ENCODE assay signal across 23 cellular contexts in genomic region chr10:61314273-61314672, GRCh38.
"Had no signal": no experiment of that assay in that cellular context is flagged by ENCODE, and none has a peak within 500 bp of the region (broad histone marks: within the 10 kb centered on the region; RNA-seq: fewer than 3 reads in every experiment).

No MANE protein-coding gene starts in this region.

- H3K36me3 ChIP-seq: left lung, lower lobe of right lung, ovary, right atrium auricular region, right lobe of liver, stomach, thyroid gland, transverse colon, upper lobe of right lung had no signal

- H3K27me3 ChIP-seq: left lung, ovary, right atrium auricular region, right lobe of liver, stomach, testis, thyroid gland, transverse colon, upper lobe of right lung had no signal

- DNase-seq: hippocampal formation; kidney glomerular epithelial cell; left colon; left lung; lower lobe of right lung; mammary epithelial cell; naive B cell; natural killer cell; nephron progenitor cell; ovary; right lobe of liver; stimulated activated CD4-positive, alpha-beta T cell treated with anti-CD3 and anti-CD28 coated beads, Interleukin-12 subunit alpha, Interleukin-12 subunit beta, amount 100 ng/mL, for 4 hours; stimulated activated CD4-positive, alpha-beta T cell treated with anti-CD3 and anti-CD28 coated beads, Interleukin-15, amount 100 ng/mL, for 24 hours; stimulated activated CD4-positive, alpha-beta T cell treated with anti-CD3 and anti-CD28 coated beads, Interleukin-2, amount 100 ng/mL, for 24 hours; stimulated activated CD4-positive, alpha-beta T cell treated with anti-CD3 and anti-CD28 coated beads, Interleukin-4, amount 100 ng/mL, for 1 hour; stimulated activated naive B cell treated with anti-CD40 and anti-IgM and Interleukin-4, amounts not matched to agents 10 μg/mL and 1 μg/mL and 100 μg/mL, for 72 hours; stimulated activated naive CD8-positive, alpha-beta T cell treated with anti-CD3 and anti-CD28 coated beads, Interleukin-15, Interleukin-2, amounts not matched to agents 100 U/mL and 50 U/mL, for 24 hours; stomach; testis; thyroid gland; transverse colon; upper lobe of right lung had no signal

- H3K4me1 ChIP-seq: left lung, lower lobe of right lung, right atrium auricular region, right lobe of liver, testis, thyroid gland had no signal

- ATAC-seq: left colon; left lung; lower lobe of right lung; natural killer cell; stimulated activated naive B cell treated with anti-CD40 and anti-IgM and Interleukin-4, amounts not matched to agents 10 μg/mL and 1 μg/mL and 100 μg/mL, for 72 hours; stimulated activated naive CD8-positive, alpha-beta T cell treated with anti-CD3 and anti-CD28 coated beads, Interleukin-15, Interleukin-2, amounts not matched to agents 100 U/mL and 50 U/mL, for 24 hours; upper lobe of right lung had no signal

- H3K4me3 ChIP-seq: left lung, lower lobe of right lung, ovary, right atrium auricular region, right lobe of liver, stomach, testis, thyroid gland, transverse colon, upper lobe of right lung had no signal

- H3K9me3 ChIP-seq: left lung, lower lobe of right lung, ovary, right atrium auricular region, right lobe of liver, stomach, testis, thyroid gland, transverse colon, upper lobe of right lung had no signal

- H3K27ac ChIP-seq: left lung, lower lobe of right lung, ovary, right atrium auricular region, right lobe of liver, stomach, testis, thyroid gland, transverse colon had no signal
